Comparison of ENCODE assay signal across 8 cellular contexts in the genomic region with DNA sequence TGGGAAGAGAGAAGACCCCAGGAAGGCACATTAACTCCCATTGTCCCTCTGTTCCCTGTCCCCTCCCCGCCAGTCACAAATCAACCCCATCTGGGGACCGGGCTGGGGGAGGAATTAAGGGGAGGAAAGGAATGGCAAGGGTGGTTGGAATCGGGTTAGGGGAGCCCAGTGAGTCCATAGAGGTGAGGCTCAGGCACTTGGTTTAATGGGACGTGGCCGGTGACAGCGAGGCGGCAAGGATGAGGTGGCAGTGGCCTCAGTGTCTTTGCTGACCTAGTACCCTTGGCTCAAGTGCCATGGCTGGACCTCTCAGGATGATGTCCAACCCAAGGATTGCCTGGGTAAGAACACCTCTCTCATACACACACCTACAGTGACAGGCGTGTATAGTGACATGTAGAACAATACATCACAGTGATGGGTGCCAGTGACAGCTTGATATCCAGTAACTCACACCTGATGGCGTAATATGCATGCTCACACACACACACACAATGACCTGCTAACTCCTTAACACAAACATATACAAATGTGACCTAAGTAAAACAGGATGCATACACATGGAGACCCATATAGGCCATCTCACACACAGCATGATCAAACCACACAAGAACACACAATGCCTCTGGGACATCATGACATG. TPM values are rescaled to one million over a fixed set of nuclear protein-coding genes. Genes with fewer than 3 reads are reported as not detected.
A peak's percentile ranks its signal among the peaks of the same experiment; 100 is the strongest.
DNase-seq lines count a peak whose midpoint lies in the region; TF ChIP-seq lines count a peak whose summit lies in the region.

No MANE protein-coding gene starts in this region.

- no peak for TF ChIP-seq CTCF in HEK293 (tag by site-specific recombination; IDR thresholded peaks at IDR 0.05)
- TF ChIP-seq CTCF in right atrium auricular region (IDR thresholded peaks at IDR 0.05): no peak
- no peak for TF ChIP-seq CTCF in spleen (IDR thresholded peaks at IDR 0.05 in 8 of 11, conservative IDR thresholded peaks at IDR 0.05 in 3 of 11)

- no peaks in the 10 kb centered on the region for H3K27me3 Mint-ChIP-seq in activated CD4-positive, alpha-beta memory T cell treated with anti-CD3 and anti-CD28 coated beads for 36 hours

- CTCF ChIA-PET in HEK293 (lab: Yijun Ruan, JAX): interaction anchor here (1.4 kb wide), 1 partner anchor 242 kb away, joined by 5 read pairs; no protein-coding TSS in a partner anchor
- CTCF ChIA-PET in activated CD4-positive, alpha-beta memory T cell treated with anti-CD3 and anti-CD28 coated beads for 36 hours (lab: Charles Lee): interaction anchor here (3.5 kb wide), 1 partner anchor 9 kb away, joined by 22 read pairs; no protein-coding TSS in a partner anchor

- no peak for DNase-seq in activated CD4-positive, alpha-beta memory T cell treated with anti-CD3 and anti-CD28 coated beads for 36 hours
- no peak for DNase-seq in right atrium auricular region (ENCODE audit: low spot score)
- no peak for DNase-seq in spleen
- no peak for DNase-seq in iPS-NIHi7 (ENCODE audit: extremely low spot score)
- no peak for DNase-seq in NCI-H1048 (lab: John Stamatoyannopoulos, UW)
- no peak for DNase-seq in effector CD4-positive, alpha-beta T cell
- no peak for DNase-seq in occipital lobe (lab: John Stamatoyannopoulos, UW)

- peak overlapping the region; percentile 75 for H3K4me3 Mint-ChIP-seq in activated CD4-positive, alpha-beta memory T cell treated with anti-CD3 and anti-CD28 coated beads for 36 hours

- H3K36me3 ChIP-seq in HEK293 (ENCODE audit: control insufficient read depth in 2 of 2, insufficient read depth in 1 of 2, low read length in 2 of 2) (peaks cover 0 to 12% of the 10 kb centered on the region in 2 experiments; a peak in 1 of 3 replicates), right atrium auricular region (peaks cover 11% of the 10 kb centered on the region), spleen (peaks cover 0 to 22% (median 0%) of the 10 kb centered on the region in 6 donors)

- H3K27ac ChIP-seq in HEK293 (ENCODE audit: extremely low read depth, low read depth, low read length): peak overlapping the region; percentile 69; the same call in 1 of the 2 replicates
- peak overlapping the region; percentile 53 to 64 for H3K27ac ChIP-seq in right atrium auricular region
- H3K27ac ChIP-seq in spleen: peak overlapping the region; percentile 59 to 89 (median 84)

- H3K4me1 Mint-ChIP-seq in activated CD4-positive, alpha-beta memory T cell treated with anti-CD3 and anti-CD28 coated beads for 36 hours (ENCODE audit: low read depth): peaks cover 57% of the 10 kb centered on the region

- H3K4me1 ChIP-seq in HEK293 (ENCODE audit: control insufficient read depth, insufficient read depth, low read length): peaks cover 7% of the 10 kb centered on the region
- H3K4me1 ChIP-seq in right atrium auricular region: peaks cover 0 to 52% of the 10 kb centered on the region in 2 donors
- H3K4me1 ChIP-seq in spleen: peaks cover 17 to 79% (median 54%) of the 10 kb centered on the region in 6 donors

- H3K4me3 ChIP-seq in HEK293 (ENCODE audit: low read depth, low read length) (peak overlapping the region; percentile 47), right atrium auricular region (peak overlapping the region; percentile 27 to 55), spleen (peak overlapping the region in 7 of 8 donors; percentile 52 to 83 (median 56))

- H3K27ac Mint-ChIP-seq in activated CD4-positive, alpha-beta memory T cell treated with anti-CD3 and anti-CD28 coated beads for 36 hours: peak overlapping the region; percentile 86

- TF ChIP-seq POLR2A in spleen (IDR thresholded peaks at IDR 0.05): no peak

- intact Hi-C loops in activated CD4-positive, alpha-beta memory T cell treated with anti-CD3 and anti-CD28 coated beads for 36 hours (cut with micrococcal nuclease): loop anchor here (1.0 to 5.0 kb wide), 3 partner anchors 12 to 301 kb away; a partner anchor contains a TSS
- intact Hi-C loops in spleen (cut with DNase I; ENCODE audit: low total_unique reads): no loop called here

- H3K36me3 Mint-ChIP-seq in activated CD4-positive, alpha-beta memory T cell treated with anti-CD3 and anti-CD28 coated beads for 36 hours: no peaks in the 10 kb centered on the region

- H3K27me3 ChIP-seq in right atrium auricular region (no peaks in the 10 kb centered on the region), spleen (replicated peaks in 1 of 7) (no peaks in the 10 kb centered on the region)

- H3K9me3 ChIP-seq in HEK293 (ENCODE audit: control insufficient read depth, insufficient read depth, low read depth, low read length) (no peaks in the 10 kb centered on the region), right atrium auricular region (no peaks in the 10 kb centered on the region), spleen (no peaks in the 10 kb centered on the region)

- POLR2A ChIA-PET in HEK293 (lab: Yijun Ruan, JAX): no interaction called here
- POLR2A ChIA-PET in activated CD4-positive, alpha-beta memory T cell treated with anti-CD3 and anti-CD28 coated beads for 36 hours (lab: Charles Lee): interaction anchor here (2.7 kb wide), 1 partner anchor 13 kb away, joined by 15 read pairs; a partner anchor contains a TSS

- 42 to 61% (median 57%) methylated on average over 5 to 9 of the region's 9 CpGs for WGBS in spleen, 5 donors

- no peaks in the 10 kb centered on the region for H3K9me3 Mint-ChIP-seq in activated CD4-positive, alpha-beta memory T cell treated with anti-CD3 and anti-CD28 coated beads for 36 hours

TF ChIP-seq in HEK293, 187 proteins besides CTCF, POLR2A, EP300 and RAD21:
- TF ChIP-seq ZNF184 (tag by site-specific recombination; IDR thresholded peaks at IDR 0.05) (no peak), ZNF677 (tag by site-specific recombination; IDR thresholded peaks at IDR 0.05) (no peak)
- TF ChIP-seq, protein P1, sequence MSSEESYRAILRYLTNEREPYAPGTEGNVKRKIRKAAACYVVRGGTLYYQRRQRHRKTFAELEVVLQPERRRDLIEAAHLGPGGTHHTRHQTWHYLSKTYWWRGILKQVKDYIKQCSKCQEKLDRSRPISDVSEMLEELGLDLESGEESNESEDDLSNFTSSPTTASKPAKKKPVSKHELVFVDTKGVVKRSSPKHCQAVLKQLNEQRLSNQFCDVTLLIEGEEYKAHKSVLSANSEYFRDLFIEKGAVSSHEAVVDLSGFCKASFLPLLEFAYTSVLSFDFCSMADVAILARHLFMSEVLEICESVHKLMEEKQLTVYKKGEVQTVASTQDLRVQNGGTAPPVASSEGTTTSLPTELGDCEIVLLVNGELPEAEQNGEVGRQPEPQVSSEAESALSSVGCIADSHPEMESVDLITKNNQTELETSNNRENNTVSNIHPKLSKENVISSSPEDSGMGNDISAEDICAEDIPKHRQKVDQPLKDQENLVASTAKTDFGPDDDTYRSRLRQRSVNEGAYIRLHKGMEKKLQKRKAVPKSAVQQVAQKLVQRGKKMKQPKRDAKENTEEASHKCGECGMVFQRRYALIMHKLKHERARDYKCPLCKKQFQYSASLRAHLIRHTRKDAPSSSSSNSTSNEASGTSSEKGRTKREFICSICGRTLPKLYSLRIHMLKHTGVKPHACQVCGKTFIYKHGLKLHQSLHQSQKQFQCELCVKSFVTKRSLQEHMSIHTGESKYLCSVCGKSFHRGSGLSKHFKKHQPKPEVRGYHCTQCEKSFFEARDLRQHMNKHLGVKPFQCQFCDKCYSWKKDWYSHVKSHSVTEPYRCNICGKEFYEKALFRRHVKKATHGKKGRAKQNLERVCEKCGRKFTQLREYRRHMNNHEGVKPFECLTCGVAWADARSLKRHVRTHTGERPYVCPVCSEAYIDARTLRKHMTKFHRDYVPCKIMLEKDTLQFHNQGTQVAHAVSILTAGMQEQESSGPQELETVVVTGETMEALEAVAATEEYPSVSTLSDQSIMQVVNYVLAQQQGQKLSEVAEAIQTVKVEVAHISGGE (tag by site-specific recombination; conservative IDR thresholded peaks at IDR 0.05; ENCODE audit: low read depth): peak; percentile 0; the same call in 1 of the 2 replicates
TF ChIP-seq in HEK293: peak in this region for 1.

RNA-seq across cellular contexts. Expression of a gene that starts 12.3 kb away (rescaled TPM):
- 1 to 10 TPM; 1.4 to 1.8 TPM for total RNA-seq in activated CD4-positive, alpha-beta memory T cell treated with anti-CD3 and anti-CD28 coated beads for 36 hours
- 100 to 1,000 TPM; 192 to 653 TPM for total RNA-seq in right atrium auricular region
- 1 to 10 TPM; 4.2 to 8.6 (median 6.5) TPM for total RNA-seq in spleen
- polyA plus RNA-seq in spleen: 1 to 10 TPM in 2 of 3 donors, under 1 TPM in 1; 1.00 to 1.7 (median 1.3) TPM
- total RNA-seq in occipital lobe: 6.9 TPM

RNA-seq across cellular contexts. Expression of a gene that starts 13.0 kb away (rescaled TPM):
- 100 to 1,000 TPM in 1 of 2 experiments, 10 to 100 TPM in 1; 93.2 to 105 TPM for total RNA-seq in activated CD4-positive, alpha-beta memory T cell treated with anti-CD3 and anti-CD28 coated beads for 36 hours
- total RNA-seq in right atrium auricular region (10 to 100 TPM; 41.6 to 50.9 TPM), spleen (100 to 1,000 TPM; 143 to 234 (median 172) TPM), occipital lobe (349 TPM)
- 10 to 100 TPM; 65.7 to 87.0 (median 68.3) TPM for polyA plus RNA-seq in spleen

RNA-seq across cellular contexts. Expression of a gene that starts 48.0 kb away (rescaled TPM):
- total RNA-seq in activated CD4-positive, alpha-beta memory T cell treated with anti-CD3 and anti-CD28 coated beads for 36 hours: 100 to 1,000 TPM; 168 to 172 TPM
- total RNA-seq in right atrium auricular region (10 to 100 TPM in 1 of 2 donors, 1 to 10 TPM in 1; 6.2 to 14.7 TPM), spleen (10 to 100 TPM; 16.8 to 46.9 (median 24.6) TPM), occipital lobe (35.2 TPM)
- polyA plus RNA-seq in spleen: 10 to 100 TPM; 33.5 to 54.6 (median 44.2) TPM

RNA-seq across cellular contexts. Expression of a gene that starts 55.4 kb away (rescaled TPM):
- total RNA-seq in activated CD4-positive, alpha-beta memory T cell treated with anti-CD3 and anti-CD28 coated beads for 36 hours: not detected
- total RNA-seq in right atrium auricular region (not detected), spleen (not detected), occipital lobe (not detected)
- under 1 TPM in 2 of 3 donors, not detected in 1; 0.11 TPM for polyA plus RNA-seq in spleen

Comparison
In these comparisons a context has a peak if more than half of its experiments do, and no peak if none do; other contexts are left out.
1. RNA of a gene that starts 12.3 kb away (total RNA-seq): 192 to 653 TPM in right atrium auricular region; 6.9 TPM in occipital lobe (single experiment), 4.2 to 8.6 TPM in spleen and 1.4 to 1.8 TPM in activated CD4-positive, alpha-beta memory T cell treated with anti-CD3 and anti-CD28 coated beads for 36 hours; every median in the first group is over 10 times any median in the second.
2. Peak in every context shown above with its lines, with median percentiles within 50 percentile points of each other: H3K27ac ChIP-seq and H3K4me3 ChIP-seq.